In genomic region chr7:106038289-106038688, GRCh38 we compare ENCODE assay signal across 24 cellular contexts.
"Had no signal": no experiment of that assay in that cellular context is flagged by ENCODE, and none has a peak within 500 bp of the region (broad histone marks: within the 10 kb centered on the region; RNA-seq: fewer than 3 reads in every experiment).

No MANE protein-coding gene starts in this region.

- H3K27ac ChIP-seq: adrenal gland, Peyer's patch, RWPE1, SJCRH30 had no signal

- H3K9me3 Mint-ChIP-seq: activated CD4-positive, alpha-beta memory T cell treated with anti-CD3 and anti-CD28 coated beads for 36 hours; activated CD4-positive, alpha-beta T cell treated with anti-CD3 and anti-CD28 coated beads, Interleukin-2, amount 10 ng/mL, durations not matched to agents 24 days and 14 days; activated naive CD4-positive, alpha-beta T cell treated with anti-CD3 and anti-CD28 coated beads for 36 hours; activated naive CD8-positive, alpha-beta T cell treated with anti-CD3 and anti-CD28 coated beads, Interleukin-2, amount 10 ng/mL, durations not matched to agents 7 days and 5 days; activated T-cell treated with anti-CD3 and anti-CD28 coated beads, Interleukin-2, amount 50 U/mL, for 4 hours; WTC11 had no signal

- H3K27ac Mint-ChIP-seq: activated CD4-positive, alpha-beta memory T cell treated with anti-CD3 and anti-CD28 coated beads for 36 hours; activated CD4-positive, alpha-beta T cell treated with anti-CD3 and anti-CD28 coated beads, Interleukin-2, amount 10 ng/mL, durations not matched to agents 24 days and 14 days; activated naive CD4-positive, alpha-beta T cell treated with anti-CD3 and anti-CD28 coated beads for 36 hours; activated naive CD8-positive, alpha-beta T cell treated with anti-CD3 and anti-CD28 coated beads, Interleukin-2, amount 10 ng/mL, durations not matched to agents 7 days and 5 days; WTC11 had no signal

- H3K4me3 Mint-ChIP-seq: activated CD4-positive, alpha-beta memory T cell treated with anti-CD3 and anti-CD28 coated beads for 36 hours; activated CD4-positive, alpha-beta T cell treated with anti-CD3 and anti-CD28 coated beads, Interleukin-2, amount 10 ng/mL, durations not matched to agents 24 days and 14 days; activated naive CD4-positive, alpha-beta T cell treated with anti-CD3 and anti-CD28 coated beads for 36 hours; activated naive CD8-positive, alpha-beta T cell treated with anti-CD3 and anti-CD28 coated beads, Interleukin-2, amount 10 ng/mL, durations not matched to agents 7 days and 5 days; activated T-cell treated with anti-CD3 and anti-CD28 coated beads, Interleukin-2, amount 50 U/mL, for 4 hours; WTC11 had no signal

- DNase-seq: activated CD4-positive, alpha-beta memory T cell treated with anti-CD3 and anti-CD28 coated beads for 36 hours; activated CD4-positive, alpha-beta T cell treated with anti-CD3 and anti-CD28 coated beads, Interleukin-2, amount 10 ng/mL, durations not matched to agents 24 days and 14 days; activated CD4-positive, CD25-positive, alpha-beta regulatory T cell treated with anti-CD3 and anti-CD28 coated beads, Interleukin-2, amount 50 U/mL, for 72 hours; activated CD8-positive, alpha-beta memory T cell treated with anti-CD3 and anti-CD28 coated beads for 24 hours; activated gamma-delta T cell; activated naive CD4-positive, alpha-beta T cell treated with anti-CD3 and anti-CD28 coated beads for 36 hours; activated naive CD8-positive, alpha-beta T cell treated with anti-CD3 and anti-CD28 coated beads, Interleukin-2, amount 10 ng/mL, durations not matched to agents 7 days and 5 days; activated T-cell treated with anti-CD3 and anti-CD28 coated beads, Interleukin-2, amount 50 U/mL, for 4 hours; adrenal gland; anterior cingulate cortex; cerebellar nuclear complex; KG1; MV-4-11; NCI-H1417 treated with DMSO at 0.1 percent for 48 hours; NCI-H1694 treated with DMSO at 0.1 percent for 48 hours; NCI-H2029 treated with DMSO at 0.1 percent for 48 hours; NCI-H345; NCI-H510A treated with DMSO at 0.1 percent for 48 hours; NCI-H69; Peyer's patch; SJCRH30 had no signal

- H3K27me3 ChIP-seq: adrenal gland, Peyer's patch, SJCRH30 had no signal

- H3K4me3 ChIP-seq: adrenal gland, Peyer's patch, SJCRH30 had no signal

- H3K36me3 ChIP-seq: adrenal gland, Peyer's patch, SJCRH30 had no signal

- H3K9me3 ChIP-seq: adrenal gland, Peyer's patch, SJCRH30, SK-N-SH had no signal

- H3K4me2 ChIP-seq: SK-N-SH had no signal

- H3K9ac ChIP-seq: SK-N-SH had no signal

- ATAC-seq: activated T-cell treated with anti-CD3 and anti-CD28 coated beads, Interleukin-2, amount 50 U/mL, for 4 hours; WTC11 had no signal

- H3K36me3 Mint-ChIP-seq: activated CD4-positive, alpha-beta memory T cell treated with anti-CD3 and anti-CD28 coated beads for 36 hours; activated naive CD8-positive, alpha-beta T cell treated with anti-CD3 and anti-CD28 coated beads, Interleukin-2, amount 10 ng/mL, durations not matched to agents 7 days and 5 days; WTC11 had no signal
